Comparison of ENCODE assay signal across 21 cellular contexts in the genomic region with DNA sequence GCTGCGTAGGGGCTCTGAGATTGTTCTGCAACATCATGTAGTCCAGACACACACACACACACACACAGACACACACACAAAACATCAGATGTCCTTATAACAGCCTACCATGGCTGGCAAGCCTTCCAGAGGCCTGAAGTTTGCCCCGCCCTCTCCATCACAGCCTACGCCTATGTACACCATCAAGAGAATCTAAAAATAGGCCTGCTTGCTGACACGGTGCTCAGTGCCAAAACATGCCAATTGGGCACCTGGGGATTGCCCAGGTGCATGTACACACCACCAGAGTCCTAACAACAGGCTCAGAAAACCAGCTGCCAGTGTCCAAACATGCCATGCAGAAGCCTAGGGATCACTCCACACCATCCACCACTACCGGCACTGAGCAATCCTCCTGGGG.
"Had no signal": no experiment of that assay in that cellular context is flagged by ENCODE, and none has a peak within 500 bp of the region (broad histone marks: within the 10 kb centered on the region; RNA-seq: fewer than 3 reads in every experiment).

No MANE protein-coding gene starts in this region.

- H3K27me3 Mint-ChIP-seq: activated CD4-positive, alpha-beta memory T cell treated with anti-CD3 and anti-CD28 coated beads for 36 hours; activated CD4-positive, alpha-beta T cell treated with anti-CD3 and anti-CD28 coated beads, Interleukin-2, amount 10 ng/mL, durations not matched to agents 7 days and 5 days; activated naive CD8-positive, alpha-beta T cell treated with anti-CD3 and anti-CD28 coated beads, Interleukin-2, amount 50 U/mL, for 24 hours; T-cell had no signal

- DNase-seq: activated CD4-positive, alpha-beta memory T cell treated with anti-CD3 and anti-CD28 coated beads for 36 hours; activated CD4-positive, alpha-beta T cell treated with anti-CD3 and anti-CD28 coated beads, Interleukin-2, amount 10 ng/mL, durations not matched to agents 7 days and 5 days; activated CD4-positive, CD25-positive, alpha-beta regulatory T cell; activated CD8-positive, alpha-beta memory T cell treated with anti-CD3 and anti-CD28 coated beads for 24 hours; activated effector memory CD4-positive, alpha-beta T cell treated with anti-CD3 and anti-CD28 coated beads, Interleukin-2, amount 50 U/mL, for 16 hours; activated naive CD4-positive, alpha-beta T cell treated with Interleukin-2 at 50 U/mL for 16 hours; activated naive CD8-positive, alpha-beta T cell treated with anti-CD3 and anti-CD28 coated beads, Interleukin-2, amount 50 U/mL, for 24 hours; activated T-cell treated with anti-CD3 and anti-CD28 coated beads, Interleukin-2, amount 50 U/mL, for 4 hours; amniotic stem cell; IMR-90; KBM-7; NCI-H1092 treated with DMSO at 0.1 percent for 48 hours; NCI-H1417 treated with DMSO at 0.1 percent for 48 hours; NCI-H1694; NCI-H446; NCI-H524; NCI-H748 treated with DMSO at 0.1 percent for 48 hours; T-cell had no signal

- ATAC-seq: activated naive CD4-positive, alpha-beta T cell treated with anti-CD3 and anti-CD28 coated beads, Interleukin-2, amount 50 U/mL, for 72 hours; activated naive CD8-positive, alpha-beta T cell treated with anti-CD3 and anti-CD28 coated beads, Interleukin-2, amount 50 U/mL, for 24 hours; activated T-cell treated with anti-CD3 and anti-CD28 coated beads, Interleukin-2, amount 50 U/mL, for 4 hours; Right ventricle myocardium inferior; T-cell had no signal

- H3K27ac Mint-ChIP-seq: activated CD4-positive, alpha-beta memory T cell treated with anti-CD3 and anti-CD28 coated beads for 36 hours; activated CD4-positive, alpha-beta T cell treated with anti-CD3 and anti-CD28 coated beads, Interleukin-2, amount 10 ng/mL, durations not matched to agents 7 days and 5 days; activated naive CD8-positive, alpha-beta T cell treated with anti-CD3 and anti-CD28 coated beads, Interleukin-2, amount 50 U/mL, for 24 hours; brain; T-cell had no signal

- H3K4me1 Mint-ChIP-seq: activated CD4-positive, alpha-beta T cell treated with anti-CD3 and anti-CD28 coated beads, Interleukin-2, amount 10 ng/mL, durations not matched to agents 7 days and 5 days; activated naive CD8-positive, alpha-beta T cell treated with anti-CD3 and anti-CD28 coated beads, Interleukin-2, amount 50 U/mL, for 24 hours; brain; T-cell had no signal

- H3K4me3 Mint-ChIP-seq: activated CD4-positive, alpha-beta memory T cell treated with anti-CD3 and anti-CD28 coated beads for 36 hours; activated CD4-positive, alpha-beta T cell treated with anti-CD3 and anti-CD28 coated beads, Interleukin-2, amount 10 ng/mL, durations not matched to agents 7 days and 5 days; activated naive CD8-positive, alpha-beta T cell treated with anti-CD3 and anti-CD28 coated beads, Interleukin-2, amount 50 U/mL, for 24 hours; activated T-cell treated with anti-CD3 and anti-CD28 coated beads, Interleukin-2, amount 50 U/mL, for 4 hours; brain; T-cell had no signal

- H3K36me3 Mint-ChIP-seq: activated CD4-positive, alpha-beta memory T cell treated with anti-CD3 and anti-CD28 coated beads for 36 hours; brain; T-cell had no signal
